1 cellular context compared by ENCODE assay signal in the genomic region with DNA sequence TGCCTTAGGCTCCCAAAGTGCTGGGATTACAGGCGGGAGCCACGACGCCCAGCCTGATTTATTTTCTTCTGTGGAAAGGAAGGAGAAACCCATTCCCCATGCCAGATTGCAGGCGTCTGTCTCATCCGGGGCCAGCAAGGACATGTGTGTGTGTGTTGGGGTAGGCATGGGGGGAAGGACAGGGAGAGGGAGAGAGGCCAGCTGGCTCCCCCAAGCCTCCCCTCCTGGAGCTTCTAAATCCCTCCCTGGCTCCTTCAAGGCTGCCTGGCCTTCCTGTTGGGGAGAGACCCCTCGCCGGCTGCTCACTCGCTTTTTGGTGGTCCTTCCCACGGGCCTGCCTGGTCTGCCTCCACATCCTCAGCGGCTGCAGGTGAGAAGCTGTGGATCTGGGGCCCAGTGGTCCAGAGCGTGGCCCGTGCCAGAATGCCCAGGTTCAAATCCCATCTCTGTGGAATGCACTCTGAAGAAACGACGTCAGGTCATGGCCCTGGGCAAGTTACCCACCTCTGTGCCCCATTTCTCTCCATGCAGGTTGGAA.
TF ChIP-seq lines count a peak whose summit lies in the region.

No MANE protein-coding gene starts in this region.

TF ChIP-seq in HepG2, 621 proteins besides CTCF, POLR2A, EP300 and RAD21:
- TF ChIP-seq MZF1 (CRISPR knock-in tag; IDR thresholded peaks at IDR 0.05; ENCODE audit: borderline replicate concordance) (no peak), ZNF724P (CRISPR knock-in tag; IDR thresholded peaks at IDR 0.05; ENCODE audit: borderline replicate concordance) (no peak), ZBTB38 (CRISPR knock-in tag; IDR thresholded peaks at IDR 0.05) (no peak), FLYWCH1 (CRISPR knock-in tag; IDR thresholded peaks at IDR 0.05) (no peak), KLF16 (CRISPR knock-in tag; IDR thresholded peaks at IDR 0.05) (no peak), REXO4 (CRISPR knock-in tag; IDR thresholded peaks at IDR 0.05; ENCODE audit: borderline replicate concordance) (no peak), ZNF672 (CRISPR knock-in tag; IDR thresholded peaks at IDR 0.05) (no peak), ZFP82 (CRISPR knock-in tag; IDR thresholded peaks at IDR 0.05; ENCODE audit: borderline replicate concordance) (no peak), YEATS2 (CRISPR knock-in tag; IDR thresholded peaks at IDR 0.05; ENCODE audit: borderline replicate concordance) (no peak), SP2 (CRISPR knock-in tag; IDR thresholded peaks at IDR 0.05) (no peak), ZNF7 (CRISPR knock-in tag; IDR thresholded peaks at IDR 0.05) (no peak), RFX5 (IDR thresholded peaks at IDR 0.05; ENCODE audit: low read depth, low read length) (no peak), ZNF547 (CRISPR knock-in tag; IDR thresholded peaks at IDR 0.05) (no peak)
- TF ChIP-seq, protein P1, sequence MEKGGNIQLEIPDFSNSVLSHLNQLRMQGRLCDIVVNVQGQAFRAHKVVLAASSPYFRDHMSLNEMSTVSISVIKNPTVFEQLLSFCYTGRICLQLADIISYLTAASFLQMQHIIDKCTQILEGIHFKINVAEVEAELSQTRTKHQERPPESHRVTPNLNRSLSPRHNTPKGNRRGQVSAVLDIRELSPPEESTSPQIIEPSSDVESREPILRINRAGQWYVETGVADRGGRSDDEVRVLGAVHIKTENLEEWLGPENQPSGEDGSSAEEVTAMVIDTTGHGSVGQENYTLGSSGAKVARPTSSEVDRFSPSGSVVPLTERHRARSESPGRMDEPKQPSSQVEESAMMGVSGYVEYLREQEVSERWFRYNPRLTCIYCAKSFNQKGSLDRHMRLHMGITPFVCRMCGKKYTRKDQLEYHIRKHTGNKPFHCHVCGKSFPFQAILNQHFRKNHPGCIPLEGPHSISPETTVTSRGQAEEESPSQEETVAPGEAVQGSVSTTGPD (CRISPR knock-in tag; IDR thresholded peaks at IDR 0.05), result no peak
- TF ChIP-seq, protein P2, sequence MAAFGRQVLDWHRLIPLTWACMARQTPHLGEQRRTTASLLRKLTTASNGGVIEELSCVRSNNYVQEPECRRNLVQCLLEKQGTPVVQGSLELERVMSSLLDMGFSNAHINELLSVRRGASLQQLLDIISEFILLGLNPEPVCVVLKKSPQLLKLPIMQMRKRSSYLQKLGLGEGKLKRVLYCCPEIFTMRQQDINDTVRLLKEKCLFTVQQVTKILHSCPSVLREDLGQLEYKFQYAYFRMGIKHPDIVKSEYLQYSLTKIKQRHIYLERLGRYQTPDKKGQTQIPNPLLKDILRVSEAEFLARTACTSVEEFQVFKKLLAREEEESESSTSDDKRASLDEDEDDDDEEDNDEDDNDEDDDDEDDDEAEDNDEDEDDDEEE (CRISPR knock-in tag; IDR thresholded peaks at IDR 0.05), result no peak
TF ChIP-seq in HepG2: peak in this region for 0.
